In genomic region chr3:38222032-38222634, GRCh38 we compare ENCODE assay signal across 1 cellular context.
TF ChIP-seq lines count a peak whose summit lies in the region.

No MANE protein-coding gene starts in this region.

TF ChIP-seq in K562, 482 proteins besides CTCF, POLR2A, EP300 and RAD21 (continued from another document and continues in another):
- no peak for TF ChIP-seq PBX2 (CRISPR knock-in tag; IDR thresholded peaks at IDR 0.05; ENCODE audit: low read depth)
- TF ChIP-seq PBX2 (tag; conservative IDR thresholded peaks at IDR 0.05; ENCODE audit: low read depth), result peak; percentile 80
- TF ChIP-seq PATZ1 (CRISPR knock-in tag; IDR thresholded peaks at IDR 0.05; ENCODE audit: borderline replicate concordance), result no peak
- no peak for TF ChIP-seq ZNF398 (CRISPR knock-in tag; IDR thresholded peaks at IDR 0.05)
- no peak for TF ChIP-seq HNRNPL (IDR thresholded peaks at IDR 0.05; ENCODE audit: low read depth, low read length)
- TF ChIP-seq ELF4 (CRISPR knock-in tag; IDR thresholded peaks at IDR 0.05), result no peak
- no peak for TF ChIP-seq ZFPM2 (CRISPR knock-in tag; IDR thresholded peaks at IDR 0.05)
- no peak for TF ChIP-seq PHF21A (IDR thresholded peaks at IDR 0.05; ENCODE audit: borderline replicate concordance, low read depth)
- no peak for TF ChIP-seq JUN (IDR thresholded peaks at IDR 0.05; ENCODE audit: borderline replicate concordance, low read depth, low read length)
- no peak for TF ChIP-seq JUN (CRISPR knock-in tag; IDR thresholded peaks at IDR 0.05; ENCODE audit: borderline replicate concordance)
- TF ChIP-seq CBFB (CRISPR knock-in tag; IDR thresholded peaks at IDR 0.05), result no peak
- TF ChIP-seq ZBTB49 (CRISPR knock-in tag; IDR thresholded peaks at IDR 0.05; ENCODE audit: borderline replicate concordance), result no peak
- no peak for TF ChIP-seq TRIM28 (IDR thresholded peaks at IDR 0.05)
- no peak for TF ChIP-seq ZNF511 (CRISPR knock-in tag; IDR thresholded peaks at IDR 0.05)
- no peak for TF ChIP-seq SRSF7 (optimal IDR thresholded peaks at IDR 0.05; ENCODE audit: low read depth, low read length)
- no peak for TF ChIP-seq ZBTB9 (CRISPR knock-in tag; IDR thresholded peaks at IDR 0.05)
- no peak for TF ChIP-seq PHF20 (IDR thresholded peaks at IDR 0.05; ENCODE audit: partially characterized antibody)
- no peak for TF ChIP-seq ZNF592 (IDR thresholded peaks at IDR 0.05)
- no peak for TF ChIP-seq ETS1 (conservative IDR thresholded peaks at IDR 0.05; ENCODE audit: control insufficient read depth, low read depth, low read length)
- TF ChIP-seq TGIF2 (CRISPR knock-in tag; IDR thresholded peaks at IDR 0.05), result no peak
- no peak for TF ChIP-seq FIP1L1 (IDR thresholded peaks at IDR 0.05; ENCODE audit: low read depth, low read length, poor library complexity, severe bottlenecking)
- TF ChIP-seq SIX5 (IDR thresholded peaks at IDR 0.05; ENCODE audit: borderline replicate concordance in 1 of 2, insufficient read depth in 1 of 2, low read depth in 1 of 2, low read length in 2 of 2), result no peak
- TF ChIP-seq TFAM (CRISPR knock-in tag; conservative IDR thresholded peaks at IDR 0.05), result no peak
- TF ChIP-seq MAZ (CRISPR knock-in tag; conservative IDR thresholded peaks at IDR 0.05 in 1 of 2, IDR thresholded peaks at IDR 0.05 in 1 of 2), result 0 out of 4 replicates have a peak, but pooled peaks of 1 of the 2 experiments have one; percentile 57
- no peak for TF ChIP-seq ETV6 (IDR thresholded peaks at IDR 0.05; ENCODE audit: borderline replicate concordance in 1 of 2, low read depth in 2 of 2, low read length in 1 of 2)
- TF ChIP-seq ETV6 (CRISPR knock-in tag; IDR thresholded peaks at IDR 0.05; ENCODE audit: borderline replicate concordance), result no peak
- TF ChIP-seq IRF2 (CRISPR knock-in tag; IDR thresholded peaks at IDR 0.05), result no peak
- TF ChIP-seq IRF9 (tag; IDR thresholded peaks at IDR 0.05), result no peak
- TF ChIP-seq ZNF253 (CRISPR knock-in tag; conservative IDR thresholded peaks at IDR 0.05), result no peak
- TF ChIP-seq STAG1 (CRISPR knock-in tag; IDR thresholded peaks at IDR 0.05; ENCODE audit: borderline replicate concordance), result no peak
- no peak for TF ChIP-seq FOXK2 (conservative IDR thresholded peaks at IDR 0.05 in 1 of 2, IDR thresholded peaks at IDR 0.05 in 1 of 2; ENCODE audit: low read depth in 2 of 2)
- peak; percentile 84 for TF ChIP-seq ARID1B (IDR thresholded peaks at IDR 0.05)
- TF ChIP-seq GTF2E2 (tag; IDR thresholded peaks at IDR 0.05), result no peak
- no peak for TF ChIP-seq MBD1 (CRISPR knock-in tag; IDR thresholded peaks at IDR 0.05)
- no peak for TF ChIP-seq NFXL1 (CRISPR knock-in tag; IDR thresholded peaks at IDR 0.05)
- no peak for TF ChIP-seq HNRNPK (IDR thresholded peaks at IDR 0.05; ENCODE audit: low read depth, low read length, poor library complexity, severe bottlenecking)
- TF ChIP-seq SMARCC2 (IDR thresholded peaks at IDR 0.05; ENCODE audit: low read depth), result no peak
- TF ChIP-seq NCOA4 (IDR thresholded peaks at IDR 0.05; ENCODE audit: partially characterized antibody), result no peak
- no peak for TF ChIP-seq E2F4 (CRISPR knock-in tag; IDR thresholded peaks at IDR 0.05; ENCODE audit: low read depth)
- no peak for TF ChIP-seq SRF (CRISPR knock-in tag; IDR thresholded peaks at IDR 0.05)
